ENCODE assay signal across 8 cellular contexts in the genomic region with DNA sequence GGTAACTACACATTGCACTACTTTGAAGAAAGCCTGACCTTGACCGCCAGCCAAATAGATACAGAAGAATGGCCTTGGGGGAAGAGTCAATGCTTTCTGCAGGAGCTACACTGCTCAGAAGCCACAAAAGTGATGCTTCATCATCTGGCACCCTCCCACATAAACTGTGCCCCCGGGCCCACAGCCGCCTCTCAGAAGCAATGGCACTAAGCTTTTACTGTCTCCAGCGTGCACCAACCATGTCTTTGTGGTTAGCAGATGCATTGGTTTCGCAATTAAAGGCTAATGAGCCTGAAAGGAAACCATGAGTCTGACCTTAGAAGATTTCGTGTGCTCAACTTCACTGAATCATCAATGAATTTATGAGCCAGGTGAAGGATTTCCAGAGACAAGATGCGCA.
DNase-seq lines count a peak whose midpoint lies in the region; ATAC-seq and TF ChIP-seq lines count a peak whose summit lies in the region.

No MANE protein-coding gene starts in this region.

- DNase-seq in PC-9 (peak; percentile 78 to 98), NCI-H748 (lab: John Stamatoyannopoulos, UW; ENCODE audit: unreplicated experiment) (no peak), omental fat pad (ENCODE audit: low spot score) (no peak)
- peak; percentile 76 for DNase-seq in activated naive CD4-positive, alpha-beta T cell treated with anti-CD3 and anti-CD28 coated beads for 36 hours
- DNase-seq in stimulated activated CD4-positive, alpha-beta T cell treated with anti-CD3 and anti-CD28 coated beads, Interleukin-12 subunit alpha, Interleukin-12 subunit beta, amount 100 ng/mL, for 24 hours (ENCODE audit: low read depth in 2 of 2): peak; percentile 63 to 71

- H3K9me3 ChIP-seq in PC-9 (ENCODE audit: insufficient read depth, low read depth): 0 out of 2 replicates have a peak, but pooled peaks cover 11% of the 10 kb centered on the region

- H3K27me3 ChIP-seq in PC-9 (ENCODE audit: insufficient read depth, low read depth): no peaks in the 10 kb centered on the region

- intact Hi-C loops in PC-9 (cut with micrococcal nuclease; ENCODE audit: unreplicated experiment): loop anchor here (1.0 to 5.0 kb wide), 2 partner anchors 189 to 210 kb away; a partner anchor contains a TSS
- intact Hi-C loops in activated naive CD4-positive, alpha-beta T cell treated with anti-CD3 and anti-CD28 coated beads for 36 hours (cut with micrococcal nuclease): loop anchor here (1.0 to 2.0 kb wide), 2 partner anchors 48 to 676 kb away; no protein-coding TSS in a partner anchor

- H3K4me1 Mint-ChIP-seq in activated naive CD4-positive, alpha-beta T cell treated with anti-CD3 and anti-CD28 coated beads for 36 hours (ENCODE audit: low read depth): peaks cover 68% of the 10 kb centered on the region

- H3K27me3 Mint-ChIP-seq in activated naive CD4-positive, alpha-beta T cell treated with anti-CD3 and anti-CD28 coated beads for 36 hours (ENCODE audit: low read depth): no peaks in the 10 kb centered on the region

- peaks cover 38% of the 10 kb centered on the region for H3K4me1 ChIP-seq in PC-9 (replicated peaks; ENCODE audit: insufficient read depth)

- H3K4me3 Mint-ChIP-seq in activated naive CD4-positive, alpha-beta T cell treated with anti-CD3 and anti-CD28 coated beads for 36 hours: no peak overlapping the region

- no peak for TF ChIP-seq CTCF in PC-9 (conservative IDR thresholded peaks at IDR 0.05)
- TF ChIP-seq CTCF in omental fat pad (IDR thresholded peaks at IDR 0.05): no peak

- peak; percentile 94 for ATAC-seq in GM18861 (IDR thresholded peaks at IDR 0.05; ENCODE audit: unreplicated experiment)
- ATAC-seq in HG02973 (IDR thresholded peaks at IDR 0.05; ENCODE audit: unreplicated experiment): peak; percentile 69
- ATAC-seq in omental fat pad (ENCODE audit: low FRiP score): no peak
- no peak for ATAC-seq in HG02970 (IDR thresholded peaks at IDR 0.05; ENCODE audit: low FRiP score, unreplicated experiment)

- no peaks in the 10 kb centered on the region for H3K36me3 ChIP-seq in PC-9 (ENCODE audit: low read depth)

- H3K79me2 ChIP-seq in PC-9 (ENCODE audit: low read depth): no peaks in the 10 kb centered on the region

- peak overlapping the region; percentile 30 for H3K4me2 ChIP-seq in PC-9

- CTCF ChIA-PET in PC-9 (lab: Charles Lee): no interaction called here
- CTCF ChIA-PET in activated naive CD4-positive, alpha-beta T cell treated with anti-CD3 and anti-CD28 coated beads for 36 hours (lab: Charles Lee): no interaction called here

- no TSS peak for BruUV-seq in PC-9 (replicated peaks; lab: Mats Ljungman, UMichigan)

- peaks cover 4% of the 10 kb centered on the region for H3K36me3 Mint-ChIP-seq in activated naive CD4-positive, alpha-beta T cell treated with anti-CD3 and anti-CD28 coated beads for 36 hours (ENCODE audit: low read depth)

- H3F3A ChIP-seq in PC-9 (ENCODE audit: insufficient read depth, low read depth): peaks cover 29% of the 10 kb centered on the region

- no peaks in the 10 kb centered on the region for H4K20me1 ChIP-seq in PC-9 (ENCODE audit: insufficient read depth)

- no peak overlapping the region for H3K27ac ChIP-seq in PC-9

- no peak overlapping the region for H2AFZ ChIP-seq in PC-9

- H3K27ac Mint-ChIP-seq in activated naive CD4-positive, alpha-beta T cell treated with anti-CD3 and anti-CD28 coated beads for 36 hours: no peak overlapping the region

- POLR2A ChIA-PET in PC-9 (lab: Charles Lee; ENCODE audit: unreplicated experiment): no interaction called here

- peaks cover 4% of the 10 kb centered on the region for H3K9me3 Mint-ChIP-seq in activated naive CD4-positive, alpha-beta T cell treated with anti-CD3 and anti-CD28 coated beads for 36 hours

- H3K4me3 ChIP-seq in PC-9: no peak overlapping the region

- H3K9me2 ChIP-seq in PC-9 (ENCODE audit: insufficient read depth): no peaks in the 10 kb centered on the region

Comparison
In these comparisons a context has a peak if more than half of its experiments do, and no peak if none do; other contexts are left out.
1. ATAC-seq: peak in GM18861 (single experiment) and HG02973 (single experiment); none in omental fat pad (single experiment) and HG02970 (single experiment).
2. DNase-seq: peak in PC-9 (2 of 2), activated naive CD4-positive, alpha-beta T cell treated with anti-CD3 and anti-CD28 coated beads for 36 hours (single experiment) and stimulated activated CD4-positive, alpha-beta T cell treated with anti-CD3 and anti-CD28 coated beads, Interleukin-12 subunit alpha, Interleukin-12 subunit beta, amount 100 ng/mL, for 24 hours (2 of 2); none in NCI-H748 (single experiment) and omental fat pad (single experiment).